Comparison of ENCODE assay signal across 8 cellular contexts in genomic region chr20:3045042-3045815, GRCh38. TPM values are rescaled to one million over a fixed set of nuclear protein-coding genes. Genes with fewer than 3 reads are reported as not detected.
A peak's percentile ranks its signal among the peaks of the same experiment; 100 is the strongest.
DNase-seq lines count a peak whose midpoint lies in the region; ATAC-seq and TF ChIP-seq lines count a peak whose summit lies in the region.

No MANE protein-coding gene starts in this region.

- peaks cover 0 to 30% of the 10 kb centered on the region in 2 donors for H3K36me3 ChIP-seq in adrenal gland (replicated peaks in 1 of 2)

- no peaks in the 10 kb centered on the region for H3K27me3 ChIP-seq in adrenal gland
- no peaks in the 10 kb centered on the region for H3K27me3 ChIP-seq in right cardiac atrium (ENCODE audit: control insufficient read depth, insufficient read depth)

- intact Hi-C loops in adrenal gland (cut with DNase I) (no loop called here), right cardiac atrium (cut with DNase I) (no loop called here)

- H3K4me3 ChIP-seq in adrenal gland, result peak overlapping the region in 3 of 4 donors; percentile 78 to 97 (median 87)
- peak overlapping the region; percentile 71 for H3K4me3 ChIP-seq in right cardiac atrium (ENCODE audit: low read length)

- no peak for TF ChIP-seq CTCF in adrenal gland (IDR thresholded peaks at IDR 0.05)

- DNase-seq in DMS153 treated with DMSO at 0.1 percent for 48 hours (lab: John Stamatoyannopoulos, UW; ENCODE audit: unreplicated experiment) (peak; percentile 61), HPDE6-E6E7 (ENCODE audit: extremely low spot score) (peak; percentile 88), SHP77 treated with DMSO at 0.1 percent for 48 hours (lab: John Stamatoyannopoulos, UW) (peak; percentile 84), adrenal gland (peak; percentile 80 to 94 (median 85)), right cardiac atrium (peak in 1 of 3 donors; percentile 87), renal cortical epithelial cell (ENCODE audit: low read depth) (peak; percentile 42)

- ATAC-seq in GM21381 (IDR thresholded peaks at IDR 0.05; ENCODE audit: unreplicated experiment), result peak; percentile 42
- peak; percentile 78 to 80 for ATAC-seq in right cardiac atrium
- ATAC-seq in GM19324 (IDR thresholded peaks at IDR 0.05; ENCODE audit: low FRiP score, unreplicated experiment), result no peak

- H3K9me3 ChIP-seq in adrenal gland (replicated peaks in 1 of 3) (no peaks in the 10 kb centered on the region), right cardiac atrium (ENCODE audit: control insufficient read depth, low read length) (no peaks in the 10 kb centered on the region)

- WGBS in adrenal gland, 4 donors, result 3 to 18% (median 5%) methylated on average over 5 to 24 of the region's 24 CpGs
- 3% methylated on average over 24 of the region's 24 CpGs for WGBS in right cardiac atrium

- TF ChIP-seq POLR2A in adrenal gland (IDR thresholded peaks at IDR 0.05), result peak in 1 of 2 donors; percentile 51

- H3K27ac ChIP-seq in adrenal gland, result peak overlapping the region; percentile 85 to 95 (median 89)
- H3K27ac ChIP-seq in right cardiac atrium (ENCODE audit: low read length), result peak overlapping the region; percentile 74

- H3K4me1 ChIP-seq in adrenal gland (replicated peaks in 1 of 2) (peaks cover 4 to 20% of the 10 kb centered on the region in 2 donors), right cardiac atrium (ENCODE audit: control insufficient read depth, insufficient read depth, low read length) (peaks cover 2% of the 10 kb centered on the region)

RNA-seq across cellular contexts. Expression of gene MRPS26, which starts 0.6 kb away (rescaled TPM):
- total RNA-seq in adrenal gland (100 to 1,000 TPM in 2 of 8 donors, 10 to 100 TPM in 6; 67.2 to 144 (median 77.8) TPM), right cardiac atrium (10 to 100 TPM; 31.5 to 48.2 (median 43.3) TPM), renal cortical epithelial cell (31.2 and 36.6 TPM in 2 replicates)
- polyA plus RNA-seq in adrenal gland (100 to 1,000 TPM in 2 of 3 donors, 10 to 100 TPM in 1; 27.9 to 145 (median 135) TPM), right cardiac atrium (69.9 TPM)

RNA-seq across cellular contexts. Expression of gene GNRH2, which starts 1.8 kb away (rescaled TPM):
- total RNA-seq in adrenal gland (under 1 TPM in 2 of 8 donors, not detected in 6; 0.34 to 0.65 TPM), right cardiac atrium (1 to 10 TPM in 1 of 4 donors, under 1 TPM in 1, not detected in 2; 0.79 to 1.5 TPM), renal cortical epithelial cell (not detected in 2 replicates)
- polyA plus RNA-seq in adrenal gland (1 to 10 TPM in 2 of 3 donors, not detected in 1; 3.1 to 4.2 TPM), right cardiac atrium (0.75 TPM)

RNA-seq across cellular contexts. Expression of gene OXT, which starts 26.2 kb away (rescaled TPM):
- total RNA-seq in adrenal gland (1 to 10 TPM in 3 of 8 donors, under 1 TPM in 2, not detected in 3; 0.47 to 1.8 (median 1.1) TPM), right cardiac atrium (under 1 TPM in 1 of 4 donors, not detected in 3; 0.50 TPM), renal cortical epithelial cell (not detected in 2 replicates)
- polyA plus RNA-seq in adrenal gland (10 to 100 TPM in 1 of 3 donors, 1 to 10 TPM in 1, not detected in 1; 1.5 to 20.5 TPM), right cardiac atrium (not detected)

RNA-seq across cellular contexts. Expression of gene AVP, which starts 39.3 kb away (rescaled TPM):
- total RNA-seq in adrenal gland (under 1 TPM in 3 of 8 donors, not detected in 5; 0.53 to 0.75 (median 0.74) TPM), right cardiac atrium (not detected), renal cortical epithelial cell (not detected in 2 replicates)
- polyA plus RNA-seq in adrenal gland (under 1 TPM in 1 of 3 donors, not detected in 2; 0.27 TPM), right cardiac atrium (not detected)
